In the genomic region with DNA sequence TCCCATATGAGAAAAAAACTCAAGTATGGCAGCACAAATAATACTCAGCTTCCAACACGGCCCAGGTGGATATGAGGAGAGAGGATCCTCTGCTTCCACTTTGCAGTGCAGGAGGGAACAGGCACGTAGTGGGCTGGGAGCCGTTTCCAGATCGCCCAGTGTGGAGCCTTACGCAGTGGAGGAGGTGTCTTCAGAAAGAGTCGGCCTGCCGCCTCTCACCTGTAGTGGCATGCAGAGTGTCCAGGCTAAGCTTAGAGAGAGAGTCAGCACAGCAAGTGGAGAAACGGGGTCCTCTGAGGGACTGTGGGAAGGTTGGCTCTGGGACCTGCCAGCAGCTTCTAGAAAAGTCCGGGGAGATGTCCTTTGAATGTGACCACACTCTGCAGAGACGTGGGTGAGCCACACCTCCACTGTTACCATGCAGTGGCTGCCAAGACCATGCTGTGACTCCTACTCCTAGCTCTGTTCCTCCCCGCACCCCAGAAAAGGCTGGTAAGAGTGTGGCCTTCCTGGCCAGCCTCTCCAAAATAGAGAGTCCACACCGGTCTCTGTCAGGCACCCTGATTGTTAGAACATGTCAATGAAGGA, we compare ENCODE assay signal across 19 cellular contexts. TPM values are rescaled to one million over a fixed set of nuclear protein-coding genes. Genes with fewer than 3 reads are reported as not detected.
DNase-seq lines count a peak whose midpoint lies in the region; ATAC-seq lines count a peak whose summit lies in the region.
"Had no signal": no experiment of that assay in that cellular context is flagged by ENCODE, and none has a peak within 500 bp of the region (broad histone marks: within the 10 kb centered on the region; RNA-seq: fewer than 3 reads in every experiment).

No MANE protein-coding gene starts in this region.

- no peaks in the 10 kb centered on the region for H3K27me3 Mint-ChIP-seq in activated CD8-positive, alpha-beta memory T cell treated with anti-CD3 and anti-CD28 coated beads, Interleukin-2, amount 10 ng/mL, durations not matched to agents 7 days and 5 days
- no peaks in the 10 kb centered on the region for H3K27me3 Mint-ChIP-seq in T-helper 17 cell
- no peaks in the 10 kb centered on the region for H3K27me3 Mint-ChIP-seq in stimulated activated memory B cell treated with anti-CD40 and anti-IgM and Interleukin-4, amounts not matched to agents 10 μg/mL and 1 μg/mL and 100 μg/mL, for 72 hours

- no peaks in the 10 kb centered on the region for H3K36me3 ChIP-seq in duodenal mucosa (ENCODE audit: control insufficient read depth in 1 of 2, insufficient read depth in 2 of 2, low read length in 2 of 2)
- H3K36me3 ChIP-seq: pancreas, upper lobe of left lung had no signal

- H3K4me1 Mint-ChIP-seq in activated CD8-positive, alpha-beta memory T cell treated with anti-CD3 and anti-CD28 coated beads, Interleukin-2, amount 10 ng/mL, durations not matched to agents 7 days and 5 days, result peaks cover 73% of the 10 kb centered on the region
- peaks cover 53% of the 10 kb centered on the region for H3K4me1 Mint-ChIP-seq in T-helper 17 cell
- H3K4me1 Mint-ChIP-seq in stimulated activated memory B cell treated with anti-CD40 and anti-IgM and Interleukin-4, amounts not matched to agents 10 μg/mL and 1 μg/mL and 100 μg/mL, for 72 hours, result peaks cover 61% of the 10 kb centered on the region

- H3K36me3 Mint-ChIP-seq in activated CD8-positive, alpha-beta memory T cell treated with anti-CD3 and anti-CD28 coated beads, Interleukin-2, amount 10 ng/mL, durations not matched to agents 7 days and 5 days, result peaks cover 7% of the 10 kb centered on the region
- peaks cover 5% of the 10 kb centered on the region for H3K36me3 Mint-ChIP-seq in T-helper 17 cell (ENCODE audit: low read depth)
- H3K36me3 Mint-ChIP-seq in stimulated activated memory B cell treated with anti-CD40 and anti-IgM and Interleukin-4, amounts not matched to agents 10 μg/mL and 1 μg/mL and 100 μg/mL, for 72 hours, result no peaks in the 10 kb centered on the region

- no peaks in the 10 kb centered on the region for H3K27me3 ChIP-seq in duodenal mucosa (ENCODE audit: control insufficient read depth in 1 of 2, insufficient read depth in 2 of 2, low read length in 2 of 2)
- H3K27me3 ChIP-seq: pancreas, upper lobe of left lung had no signal

- ATAC-seq in activated CD8-positive, alpha-beta memory T cell treated with anti-CD3 and anti-CD28 coated beads, Interleukin-2, amount 10 ng/mL, durations not matched to agents 7 days and 5 days, result peak; percentile 20
- no peak for ATAC-seq in T-helper 17 cell
- ATAC-seq in stimulated activated memory B cell treated with anti-CD40 and anti-IgM and Interleukin-4, amounts not matched to agents 10 μg/mL and 1 μg/mL and 100 μg/mL, for 72 hours, result no peak
- ATAC-seq in GM18520 (IDR thresholded peaks at IDR 0.05; ENCODE audit: unreplicated experiment), result no peak
- no peak for ATAC-seq in HG03460 (IDR thresholded peaks at IDR 0.05; ENCODE audit: unreplicated experiment)
- ATAC-seq: pancreas had no signal

- no peak overlapping the region for H3K9ac ChIP-seq in duodenal mucosa (ENCODE audit: low read depth in 1 of 2, low read length in 2 of 2)

- H3K9me3 ChIP-seq in T-helper 17 cell (ENCODE audit: control insufficient read depth, low read length, poor library complexity, severe bottlenecking) (no peaks in the 10 kb centered on the region), duodenal mucosa (ENCODE audit: control insufficient read depth in 1 of 2, low read length in 2 of 2) (no peaks in the 10 kb centered on the region)
- H3K9me3 ChIP-seq: pancreas, upper lobe of left lung had no signal

- H3K27ac ChIP-seq in duodenal mucosa (ENCODE audit: low read depth, low read length), result peak overlapping the region; percentile 21
- H3K27ac ChIP-seq: pancreas, VCaP had no signal

- H3K4me1 ChIP-seq in duodenal mucosa (ENCODE audit: control insufficient read depth in 1 of 2, insufficient read depth in 2 of 2, low read length in 2 of 2), result peaks cover 20 to 33% of the 10 kb centered on the region in 2 donors

- CTCF ChIA-PET in activated CD8-positive, alpha-beta memory T cell treated with anti-CD3 and anti-CD28 coated beads, Interleukin-2, amount 10 ng/mL, durations not matched to agents 7 days and 5 days (lab: Charles Lee), result interaction anchor here (1.2 to 4.4 kb wide), 6 partner anchors 20 to 84 kb away, joined by 3 to 50 read pairs (median 10); no protein-coding TSS in a partner anchor

- no peak overlapping the region for H3K4me3 ChIP-seq in duodenal mucosa (ENCODE audit: low read depth in 1 of 2, low read length in 2 of 2)
- H3K4me3 ChIP-seq: pancreas, upper lobe of left lung had no signal

- H3K27ac Mint-ChIP-seq in activated CD8-positive, alpha-beta memory T cell treated with anti-CD3 and anti-CD28 coated beads, Interleukin-2, amount 10 ng/mL, durations not matched to agents 7 days and 5 days, result peak overlapping the region; percentile 93
- peak overlapping the region; percentile 92 for H3K27ac Mint-ChIP-seq in T-helper 17 cell
- peak overlapping the region; percentile 46 for H3K27ac Mint-ChIP-seq in stimulated activated memory B cell treated with anti-CD40 and anti-IgM and Interleukin-4, amounts not matched to agents 10 μg/mL and 1 μg/mL and 100 μg/mL, for 72 hours

- peak; percentile 67 for DNase-seq in activated CD8-positive, alpha-beta memory T cell treated with anti-CD3 and anti-CD28 coated beads, Interleukin-2, amount 10 ng/mL, durations not matched to agents 7 days and 5 days
- no peak for DNase-seq in activated CD8-positive, alpha-beta memory T cell treated with anti-CD3 and anti-CD28 coated beads for 24 hours
- no peak for DNase-seq in T-helper 17 cell
- no peak for DNase-seq in SIG-M5 treated with dmso at 0.1 percent for 504 hours (lab: John Stamatoyannopoulos, UW; ENCODE audit: unreplicated experiment)
- DNase-seq: activated CD8-positive, alpha-beta memory T cell treated with anti-CD3 and anti-CD28 coated beads, Interleukin-2, amount 50 U/mL, for 48 hours; amygdala; EL; foreskin fibroblast; Kasumi-1; NCI-H2171; NCI-H82; pancreas; stimulated activated CD4-positive, alpha-beta T cell treated with anti-CD3 and anti-CD28 coated beads, Interleukin-4, amount 100 ng/mL, for 4 hours; upper lobe of left lung had no signal

- no peaks in the 10 kb centered on the region for H3K9me3 Mint-ChIP-seq in activated CD8-positive, alpha-beta memory T cell treated with anti-CD3 and anti-CD28 coated beads, Interleukin-2, amount 10 ng/mL, durations not matched to agents 7 days and 5 days (ENCODE audit: low read depth)
- H3K9me3 Mint-ChIP-seq in stimulated activated memory B cell treated with anti-CD40 and anti-IgM and Interleukin-4, amounts not matched to agents 10 μg/mL and 1 μg/mL and 100 μg/mL, for 72 hours, result no peaks in the 10 kb centered on the region

- peak overlapping the region; percentile 36 for H3K4me3 Mint-ChIP-seq in activated CD8-positive, alpha-beta memory T cell treated with anti-CD3 and anti-CD28 coated beads, Interleukin-2, amount 10 ng/mL, durations not matched to agents 7 days and 5 days
- peak overlapping the region; percentile 55 for H3K4me3 Mint-ChIP-seq in T-helper 17 cell
- H3K4me3 Mint-ChIP-seq in stimulated activated memory B cell treated with anti-CD40 and anti-IgM and Interleukin-4, amounts not matched to agents 10 μg/mL and 1 μg/mL and 100 μg/mL, for 72 hours, result no peak overlapping the region

RNA-seq across cellular contexts. Expression of gene SEMA4D, which starts 3.5 kb away (rescaled TPM):
- 100 to 1,000 TPM; 408 to 525 TPM for total RNA-seq in activated CD8-positive, alpha-beta memory T cell treated with anti-CD3 and anti-CD28 coated beads, Interleukin-2, amount 10 ng/mL, durations not matched to agents 7 days and 5 days
- 100 to 1,000 TPM; 250 to 312 TPM for total RNA-seq in T-helper 17 cell
